ENCODE assay signal across 31 cellular contexts in the genomic region with DNA sequence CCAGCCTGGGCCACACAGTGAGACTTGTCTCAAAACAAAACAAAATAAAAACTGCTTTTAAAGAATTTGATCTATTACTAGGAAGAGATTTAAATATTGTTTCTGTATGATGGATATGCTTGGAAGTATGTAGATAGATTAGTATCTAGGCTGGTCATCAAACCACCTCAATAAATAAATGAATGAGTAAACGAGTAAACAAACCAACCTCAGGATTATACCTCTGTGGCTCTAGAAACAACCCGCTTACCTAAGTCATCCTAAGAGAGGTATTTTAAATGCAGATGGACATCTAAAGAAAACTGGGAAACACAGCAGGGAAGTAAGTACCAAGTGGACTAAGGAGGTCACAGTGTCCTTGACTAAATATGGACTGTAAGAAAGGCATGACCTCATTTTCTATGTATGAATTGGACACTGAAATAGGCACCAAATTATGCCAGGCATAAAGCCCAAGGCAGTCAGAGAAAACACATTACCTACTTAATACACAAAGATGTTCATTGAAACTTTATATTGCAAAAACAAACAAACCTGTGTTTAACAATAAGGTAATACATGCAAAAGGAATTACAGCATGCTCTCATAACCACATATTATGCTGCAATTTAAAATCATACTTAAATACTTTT. TPM values are rescaled to one million over a fixed set of nuclear protein-coding genes. Genes with fewer than 3 reads are reported as not detected.
DNase-seq lines count a peak whose midpoint lies in the region; ATAC-seq and TF ChIP-seq lines count a peak whose summit lies in the region.
"Had no signal": no experiment of that assay in that cellular context is flagged by ENCODE, and none has a peak within 500 bp of the region (broad histone marks: within the 10 kb centered on the region; RNA-seq: fewer than 3 reads in every experiment).

No MANE protein-coding gene starts in this region.

- peak overlapping the region in 2 of 3 donors; percentile 20 to 31 for H3K27ac Mint-ChIP-seq in CD4-positive, CD25-positive, alpha-beta regulatory T cell
- H3K27ac Mint-ChIP-seq: activated naive CD4-positive, alpha-beta T cell treated with anti-CD3 and anti-CD28 coated beads, Interleukin-2, amount 10 ng/mL, durations not matched to agents 7 days and 5 days; activated T-helper 1 cell treated with anti-CD3 and anti-CD28 coated beads, Interleukin-12 subunit alpha, Interleukin-12 subunit beta, Interleukin-2, Interleukin-4 antibody, amounts not matched to agents 30 ng/mL and 10 ng/mL and 1 ng/mL, durations not matched to agents 14 hours and 24 hours and 36 hours; T-helper 1 cell treated with Interleukin-12 subunit alpha and Interleukin-12 subunit beta and Interleukin-4 antibody, amounts not matched to agents 30 μg/mL and 1 μg/mL, for 36 hours had no signal

- H3K27me3 ChIP-seq in CD4-positive, CD25-positive, alpha-beta regulatory T cell (ENCODE audit: control insufficient read depth, insufficient read depth, low read length), result no peaks in the 10 kb centered on the region
- no peaks in the 10 kb centered on the region for H3K27me3 ChIP-seq in psoas muscle (ENCODE audit: insufficient read depth in 3 of 3, low read length in 2 of 3)
- H3K27me3 ChIP-seq: right lobe of liver, stomach, thyroid gland, vagina had no signal

- H3K4me3 Mint-ChIP-seq in CD4-positive, CD25-positive, alpha-beta regulatory T cell, result no peak overlapping the region
- H3K4me3 Mint-ChIP-seq: activated naive CD4-positive, alpha-beta T cell treated with anti-CD3 and anti-CD28 coated beads, Interleukin-2, amount 10 ng/mL, durations not matched to agents 7 days and 5 days; activated T-helper 1 cell treated with anti-CD3 and anti-CD28 coated beads, Interleukin-12 subunit alpha, Interleukin-12 subunit beta, Interleukin-2, Interleukin-4 antibody, amounts not matched to agents 30 ng/mL and 10 ng/mL and 1 ng/mL, durations not matched to agents 14 hours and 24 hours and 36 hours; T-helper 1 cell treated with Interleukin-12 subunit alpha and Interleukin-12 subunit beta and Interleukin-4 antibody, amounts not matched to agents 30 μg/mL and 1 μg/mL, for 36 hours had no signal

- H3K4me1 Mint-ChIP-seq in CD4-positive, CD25-positive, alpha-beta regulatory T cell, result peaks cover 27 to 88% (median 66%) of the 10 kb centered on the region in 4 donors

- H3K36me3 ChIP-seq in CD4-positive, CD25-positive, alpha-beta regulatory T cell (ENCODE audit: control insufficient read depth, insufficient read depth, low read length), result no peaks in the 10 kb centered on the region
- no peaks in the 10 kb centered on the region for H3K36me3 ChIP-seq in psoas muscle (ENCODE audit: insufficient read depth in 1 of 2, low read depth in 1 of 2)
- H3K36me3 ChIP-seq: HAP-1, right lobe of liver, thyroid gland, vagina had no signal

- H3K9me3 Mint-ChIP-seq in CD4-positive, CD25-positive, alpha-beta regulatory T cell, result no peaks in the 10 kb centered on the region
- H3K9me3 Mint-ChIP-seq: activated naive CD4-positive, alpha-beta T cell treated with anti-CD3 and anti-CD28 coated beads, Interleukin-2, amount 10 ng/mL, durations not matched to agents 7 days and 5 days; activated T-helper 1 cell treated with anti-CD3 and anti-CD28 coated beads, Interleukin-12 subunit alpha, Interleukin-12 subunit beta, Interleukin-2, Interleukin-4 antibody, amounts not matched to agents 30 ng/mL and 10 ng/mL and 1 ng/mL, durations not matched to agents 14 hours and 24 hours and 36 hours; T-helper 1 cell treated with Interleukin-12 subunit alpha and Interleukin-12 subunit beta and Interleukin-4 antibody, amounts not matched to agents 30 μg/mL and 1 μg/mL, for 36 hours had no signal

- no peak for DNase-seq in CD4-positive, CD25-positive, alpha-beta regulatory T cell
- DNase-seq in NCI-H2029 (lab: John Stamatoyannopoulos, UW) (peak; percentile 46), cerebellar cortex (ENCODE audit: low spot score) (peak; percentile 34), psoas muscle (no peak), NCI-H2107 treated with DMSO at 0.1 percent for 48 hours (lab: John Stamatoyannopoulos, UW; ENCODE audit: unreplicated experiment) (no peak), DMS53 (lab: John Stamatoyannopoulos, UW) (no peak)
- no peak for DNase-seq in activated CD4-positive, alpha-beta T cell treated with anti-CD3 and anti-CD28 coated beads, Interleukin-2, amount 50 U/mL, for 1 hour
- DNase-seq: activated CD4-positive, alpha-beta T cell treated with anti-CD3 and anti-CD28 coated beads, Interleukin-2, amount 50 U/mL, for 48 hours; activated naive CD4-positive, alpha-beta T cell treated with anti-CD3 and anti-CD28 coated beads, Interleukin-2, amount 10 ng/mL, durations not matched to agents 7 days and 5 days; amniotic stem cell; DMS153; effector memory CD4-positive, alpha-beta T cell; erythroblast; glutamatergic neuron; islet precursor cell; Karpas-422; NCI-H1417 treated with DMSO at 0.1 percent for 48 hours; NCI-H2107; NCI-H510A; OCI-M1; right lobe of liver; stimulated activated CD4-positive, alpha-beta T cell treated with anti-CD3 and anti-CD28 coated beads, Interleukin-12 subunit alpha, Interleukin-12 subunit beta, amount 100 ng/mL, for 4 hours; stimulated activated CD4-positive, alpha-beta T cell treated with anti-CD3 and anti-CD28 coated beads, Interleukin-4, amount 100 ng/mL, for 1 hour; stomach; thyroid gland had no signal

- intact Hi-C loops in psoas muscle (cut with DNase I), result loop anchor here (5.0 to 10.0 kb wide), 4 partner anchors 37 to 179 kb away; no protein-coding TSS in a partner anchor

- no peaks in the 10 kb centered on the region for H3K9me3 ChIP-seq in CD4-positive, CD25-positive, alpha-beta regulatory T cell (ENCODE audit: control insufficient read depth in 2 of 2, low read length in 2 of 2)
- H3K9me3 ChIP-seq in psoas muscle, result no peaks in the 10 kb centered on the region
- H3K9me3 ChIP-seq: HAP-1, right lobe of liver, stomach, thyroid gland, vagina had no signal

- H3K27ac ChIP-seq in CD4-positive, CD25-positive, alpha-beta regulatory T cell (ENCODE audit: insufficient read depth, low read length, poor library complexity, severe bottlenecking), result no peak overlapping the region
- peak overlapping the region; percentile 56 for H3K27ac ChIP-seq in psoas muscle
- H3K27ac ChIP-seq: parathyroid adenoma, right lobe of liver, stomach, thyroid gland, vagina had no signal

- TF ChIP-seq CTCF in psoas muscle (IDR thresholded peaks at IDR 0.05), result no peak

- peak overlapping the region; percentile 2 for H3K4me3 ChIP-seq in CD4-positive, CD25-positive, alpha-beta regulatory T cell (ENCODE audit: low read depth, low read length)
- H3K4me3 ChIP-seq in psoas muscle, result no peak overlapping the region
- H3K4me3 ChIP-seq: HAP-1, right lobe of liver, stomach, thyroid gland, vagina had no signal

- peaks cover 13% of the 10 kb centered on the region for H3K36me3 Mint-ChIP-seq in CD4-positive, CD25-positive, alpha-beta regulatory T cell

- no peaks in the 10 kb centered on the region for H3K27me3 Mint-ChIP-seq in CD4-positive, CD25-positive, alpha-beta regulatory T cell
- H3K27me3 Mint-ChIP-seq: activated naive CD4-positive, alpha-beta T cell treated with anti-CD3 and anti-CD28 coated beads, Interleukin-2, amount 10 ng/mL, durations not matched to agents 7 days and 5 days had no signal

- 68 to 87% (median 77%) methylated on average over 2 of the region's 2 CpGs for WGBS in psoas muscle, 3 donors

- no peak for ATAC-seq in CD4-positive, CD25-positive, alpha-beta regulatory T cell (ENCODE audit: low read depth in 2 of 2)
- ATAC-seq in psoas muscle, result peak; percentile 54 to 89 (median 77)
- ATAC-seq: right lobe of liver, SK-N-SH treated with all-trans-retinoic acid at 6 μM for 48 hours had no signal

- peaks cover 39% of the 10 kb centered on the region for H3K4me1 ChIP-seq in CD4-positive, CD25-positive, alpha-beta regulatory T cell (ENCODE audit: control insufficient read depth, insufficient read depth, low read length, poor library complexity, severe bottlenecking)
- peaks cover 52% of the 10 kb centered on the region for H3K4me1 ChIP-seq in psoas muscle
- H3K4me1 ChIP-seq: HAP-1, vagina had no signal

RNA-seq across cellular contexts. Expression of gene ANKH, which starts 7.3 kb away (rescaled TPM):
- total RNA-seq in CD4-positive, CD25-positive, alpha-beta regulatory T cell, result 177 TPM
- 10 to 100 TPM; 56.6 to 63.5 (median 63.0) TPM for polyA plus RNA-seq in CD4-positive, CD25-positive, alpha-beta regulatory T cell
- total RNA-seq in psoas muscle, result 10 to 100 TPM; 63.0 to 92.8 (median 76.8) TPM
- polyA plus RNA-seq in psoas muscle, result 10 to 100 TPM; 24.0 to 60.6 (median 37.8) TPM

Comparison
In these comparisons a context has a peak if more than half of its experiments do, and no peak if none do; other contexts are left out.
1. ATAC-seq: peak in psoas muscle (4 of 4); none in CD4-positive, CD25-positive, alpha-beta regulatory T cell (0 of 2).
2. DNase-seq: peak in NCI-H2029 (single experiment) and cerebellar cortex (single experiment); none in CD4-positive, CD25-positive, alpha-beta regulatory T cell (0 of 3), psoas muscle (0 of 2), activated CD4-positive, alpha-beta T cell treated with anti-CD3 and anti-CD28 coated beads, Interleukin-2, amount 50 U/mL, for 1 hour (single experiment), NCI-H2107 treated with DMSO at 0.1 percent for 48 hours (single experiment) and DMS53 (single experiment).